Comparison of ENCODE assay signal across 13 cellular contexts in the genomic region with DNA sequence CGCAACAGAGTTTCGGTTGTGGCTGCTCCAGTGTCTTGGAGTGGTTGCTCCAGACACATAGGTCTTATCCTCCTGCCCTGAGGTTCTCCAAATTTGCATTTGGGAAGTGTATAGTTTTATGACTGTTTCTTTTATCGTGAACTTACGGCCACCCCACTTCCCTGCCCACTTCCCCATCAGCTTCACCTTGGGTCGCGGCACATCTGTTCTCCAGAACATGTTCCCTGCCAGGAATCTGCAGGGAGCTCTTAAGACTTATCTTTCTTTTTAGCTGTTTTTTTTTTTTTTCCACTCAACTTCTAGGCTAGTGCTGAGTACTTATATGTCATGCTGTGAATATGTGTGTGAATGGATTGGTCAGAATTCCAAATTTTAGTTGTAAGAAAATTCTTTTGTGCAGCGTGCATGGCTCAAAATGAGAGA.
A peak's percentile ranks its signal among the peaks of the same experiment; 100 is the strongest.
DNase-seq lines count a peak whose midpoint lies in the region; ATAC-seq and TF ChIP-seq lines count a peak whose summit lies in the region.
"Had no signal": no experiment of that assay in that cellular context is flagged by ENCODE, and none has a peak within 500 bp of the region (broad histone marks: within the 10 kb centered on the region; RNA-seq: fewer than 3 reads in every experiment).

No MANE protein-coding gene starts in this region.

- peaks cover 18% of the 10 kb centered on the region for H3K4me1 ChIP-seq in smooth muscle cell (ENCODE audit: low read depth)

- peak overlapping the region; percentile 39 for H3K4me2 ChIP-seq in smooth muscle cell

- no peaks in the 10 kb centered on the region for H3K27me3 ChIP-seq in smooth muscle cell (ENCODE audit: low read depth)

- H3K36me3 ChIP-seq in smooth muscle cell (ENCODE audit: low read depth) = no peaks in the 10 kb centered on the region

- no peaks in the 10 kb centered on the region for H4K20me1 ChIP-seq in smooth muscle cell (ENCODE audit: low read depth)

- H3K79me2 ChIP-seq in smooth muscle cell (ENCODE audit: low read depth) = peaks cover 92% of the 10 kb centered on the region

- H3K4me3 ChIP-seq in foreskin fibroblast (ENCODE audit: low read depth in 1 of 2, low read length in 2 of 2) = no peak overlapping the region
- H3K4me3 ChIP-seq in smooth muscle cell = no peak overlapping the region
- H3K4me3 ChIP-seq: lung had no signal

- peak; percentile 52 for DNase-seq in EH (ENCODE audit: low read depth)
- peak; percentile 28 for DNase-seq in UCSD-AML1 (lab: John Stamatoyannopoulos, UW; ENCODE audit: unreplicated experiment)
- DNase-seq in foreskin fibroblast = peak; percentile 56 to 64
- no peak for DNase-seq in smooth muscle cell (lab: John Stamatoyannopoulos, UW; ENCODE audit: unreplicated experiment)
- no peak for DNase-seq in posterior cingulate gyrus
- no peak for DNase-seq in activated naive CD4-positive, alpha-beta T cell (lab: John Stamatoyannopoulos, UW)
- no peak for DNase-seq in head of caudate nucleus
- DNase-seq: activated CD8-positive, alpha-beta memory T cell treated with anti-CD3 and anti-CD28 coated beads, Interleukin-2, amount 10 ng/mL, durations not matched to agents 7 days and 5 days; anterior cingulate cortex; NCI-H1436; stimulated activated CD8-positive, alpha-beta memory T cell treated with anti-CD3 and anti-CD28 coated beads, Interleukin-4, amount 100 ng/mL, for 48 hours had no signal

- ATAC-seq in GM19328 (IDR thresholded peaks at IDR 0.05; ENCODE audit: unreplicated experiment) = no peak
- ATAC-seq: activated CD8-positive, alpha-beta memory T cell treated with anti-CD3 and anti-CD28 coated beads, Interleukin-2, amount 10 ng/mL, durations not matched to agents 7 days and 5 days had no signal

- no peaks in the 10 kb centered on the region for H3K9me3 ChIP-seq in smooth muscle cell (replicated peaks; ENCODE audit: low read depth)

- peak overlapping the region; percentile 54 for H3K27ac ChIP-seq in smooth muscle cell (ENCODE audit: low read depth)

- intact Hi-C loops in posterior cingulate gyrus (cut with DNase I) = no loop called here
- intact Hi-C loops in head of caudate nucleus (cut with DNase I) = no loop called here

- H3K9ac ChIP-seq in smooth muscle cell (ENCODE audit: low read depth) = no peak overlapping the region

- TF ChIP-seq CTCF in foreskin fibroblast (IDR thresholded peaks at IDR 0.05; ENCODE audit: low read depth, low read length) (no peak), smooth muscle cell (IDR thresholded peaks at IDR 0.05; ENCODE audit: borderline replicate concordance, insufficient read depth, poor library complexity, severe bottlenecking) (no peak)

- whole genome bisulfite sequencing in smooth muscle cell (ENCODE audit: low lambda C conversion rate) = 46% methylated on average over 7 of the region's 7 CpGs

- H2AFZ ChIP-seq in smooth muscle cell (ENCODE audit: low read depth) = no peak overlapping the region

- H3F3A ChIP-seq in smooth muscle cell (ENCODE audit: low read depth) = peaks cover 13% of the 10 kb centered on the region

Comparison
In these comparisons a context has a peak if more than half of its experiments do, and no peak if none do; other contexts are left out.
1. DNase-seq: peak in EH (single experiment), UCSD-AML1 (single experiment) and foreskin fibroblast (2 of 2); none in smooth muscle cell (single experiment), posterior cingulate gyrus (0 of 10), activated naive CD4-positive, alpha-beta T cell (0 of 4) and head of caudate nucleus (0 of 42).